Comparison of ENCODE assay signal across 23 cellular contexts in the genomic region with DNA sequence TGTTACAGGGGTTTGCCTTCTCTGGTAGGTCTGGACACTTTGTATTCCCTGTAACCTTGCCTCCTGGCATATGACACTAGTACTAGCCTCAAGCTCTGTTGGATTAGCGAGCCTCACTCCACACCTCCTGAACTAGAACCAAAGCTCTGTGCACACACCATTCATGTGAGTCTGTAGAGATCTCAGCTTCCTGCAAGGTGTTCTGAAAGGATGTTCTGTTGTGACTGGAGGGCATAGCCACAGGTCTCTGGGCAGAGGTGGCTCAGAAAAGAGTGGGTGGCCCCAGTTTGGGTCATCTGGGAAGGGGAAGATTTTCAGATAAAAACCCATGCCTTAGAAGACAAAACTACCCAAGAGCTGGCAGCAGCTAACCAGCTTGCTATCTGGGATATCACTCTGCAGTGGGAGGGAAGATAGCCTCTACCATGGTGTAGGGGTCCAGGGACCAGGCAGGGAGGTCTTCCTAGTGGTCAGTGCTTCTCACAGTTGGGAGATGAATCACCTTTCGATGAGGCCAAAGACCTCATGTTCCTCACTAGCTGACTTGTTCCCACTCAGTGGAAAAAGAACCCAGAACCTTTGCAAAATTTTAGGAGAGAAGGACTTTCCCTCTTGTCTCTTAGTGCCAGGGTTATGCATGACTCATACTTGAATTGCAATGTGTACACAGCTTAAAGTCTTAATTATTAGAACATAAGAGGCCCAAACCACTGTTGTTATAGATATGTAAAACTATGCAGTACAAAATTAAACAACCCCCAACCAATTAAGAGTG. TPM values are rescaled to one million over a fixed set of nuclear protein-coding genes. Genes with fewer than 3 reads are reported as not detected.
A peak's percentile ranks its signal among the peaks of the same experiment; 100 is the strongest.
DNase-seq lines count a peak whose midpoint lies in the region; ATAC-seq, FAIRE-seq and TF ChIP-seq lines count a peak whose summit lies in the region.
"Had no signal": no experiment of that assay in that cellular context is flagged by ENCODE, and none has a peak within 500 bp of the region (broad histone marks: within the 10 kb centered on the region; RNA-seq: fewer than 3 reads in every experiment).

No MANE protein-coding gene starts in this region.

- dilution Hi-C loops in keratinocyte (cut with MboI; ENCODE audit: extremely low pct_ligation_motif_present, low sequenced_read_pairs), result no loop called here

- H3K4me1 ChIP-seq in keratinocyte (ENCODE audit: control insufficient read depth, extremely low read depth, insufficient read depth, low read length) (peaks cover 37% of the 10 kb centered on the region), HepG2 (ENCODE audit: insufficient read depth, low read length) (no peaks in the 10 kb centered on the region)
- H3K4me1 ChIP-seq: prostate gland, transverse colon had no signal

- H3K9me1 ChIP-seq in keratinocyte (ENCODE audit: control insufficient read depth, extremely low read depth, insufficient read depth, low read length), result no peaks in the 10 kb centered on the region

- H3K27ac ChIP-seq in keratinocyte (ENCODE audit: control insufficient read depth, insufficient read depth, low read length), result peak overlapping the region; percentile 53
- no peak overlapping the region for H3K27ac ChIP-seq in HepG2 (ENCODE audit: extremely low read length, insufficient read depth, low read length)
- H3K27ac ChIP-seq: prostate gland, transverse colon had no signal

- no peaks in the 10 kb centered on the region for H4K20me1 ChIP-seq in keratinocyte (ENCODE audit: control insufficient read depth, extremely low read depth, insufficient read depth, low read length)
- H4K20me1 ChIP-seq in HepG2 (ENCODE audit: insufficient read depth, low read length), result no peaks in the 10 kb centered on the region

- peak; percentile 69 for FAIRE-seq in keratinocyte (lab: Jason Lieb, UNC)
- no peak for FAIRE-seq in HepG2 (lab: Jason Lieb, UNC)
- FAIRE-seq: G401.6 had no signal

- in situ Hi-C loops in HepG2 (cut with HindIII; ENCODE audit: extremely low pct_ligation_motif_present, low pct_unique_long_range_greater_than_20kb), result no loop called here

- H3K9me3 Mint-ChIP-seq in chondrocyte (ENCODE audit: low read depth), result no peaks in the 10 kb centered on the region
- H3K9me3 Mint-ChIP-seq: memory B cell, natural killer cell had no signal

- no peak overlapping the region for H3K9ac ChIP-seq in keratinocyte (ENCODE audit: control insufficient read depth, extremely low read depth, insufficient read depth, low read length)
- H3K9ac ChIP-seq in HepG2 (ENCODE audit: insufficient read depth, low read depth, low read length), result no peak overlapping the region

- H3K4me3 ChIP-seq in keratinocyte (ENCODE audit: control insufficient read depth in 2 of 3, extremely low read depth in 1 of 3, insufficient read depth in 2 of 3, low read depth in 1 of 3, low read length in 3 of 3) (no peak overlapping the region), HepG2 (replicated peaks in 1 of 3; ENCODE audit: insufficient read depth in 1 of 3, low read depth in 2 of 3, low read length in 3 of 3) (no peak overlapping the region)
- H3K4me3 ChIP-seq: heart left ventricle, prostate gland, transverse colon had no signal

- TF ChIP-seq EP300 in HepG2 (IDR thresholded peaks at IDR 0.05; ENCODE audit: low read depth in 2 of 2, low read length in 2 of 2) (no peak), HepG2 (CRISPR knock-in tag; IDR thresholded peaks at IDR 0.05; ENCODE audit: borderline replicate concordance) (no peak)

- peaks cover 35% of the 10 kb centered on the region for H3K4me1 Mint-ChIP-seq in chondrocyte (ENCODE audit: low read depth)
- H3K4me1 Mint-ChIP-seq: memory B cell, natural killer cell had no signal

- H3K4me3 Mint-ChIP-seq in chondrocyte (ENCODE audit: unreplicated experiment), result no peak overlapping the region
- H3K4me3 Mint-ChIP-seq: memory B cell, natural killer cell had no signal

- TF ChIP-seq RAD21 in HepG2 (CRISPR knock-in tag; IDR thresholded peaks at IDR 0.05), result no peak

- no TSS peak for BruUV-seq in HepG2 (replicated peaks; lab: Mats Ljungman, UMichigan)

- H3K27ac Mint-ChIP-seq in chondrocyte (ENCODE audit: unreplicated experiment), result peak overlapping the region; percentile 81
- H3K27ac Mint-ChIP-seq: memory B cell, natural killer cell had no signal

- H3K27me3 ChIP-seq in keratinocyte (ENCODE audit: control insufficient read depth, extremely low read depth, insufficient read depth, low read length) (no peaks in the 10 kb centered on the region), HepG2 (ENCODE audit: control insufficient read depth in 1 of 2, insufficient read depth in 2 of 2, low read length in 2 of 2) (peaks cover 1 to 22% of the 10 kb centered on the region in 2 experiments; a peak in 3 of 5 replicates)
- H3K27me3 ChIP-seq: heart left ventricle, transverse colon had no signal

- H3K4me2 ChIP-seq in keratinocyte (ENCODE audit: control insufficient read depth, extremely low read depth, insufficient read depth, low read depth, low read length) (peak overlapping the region; percentile 19), HepG2 (ENCODE audit: low read depth, low read length) (no peak overlapping the region)

- CTCF ChIA-PET in HepG2 (lab: Yijun Ruan, JAX; ENCODE audit: low intra/inter-chr PET ratio, low total read pairs), result no interaction called here

- H3K79me2 ChIP-seq in keratinocyte (ENCODE audit: control insufficient read depth, insufficient read depth, low read length), result no peaks in the 10 kb centered on the region
- H3K79me2 ChIP-seq in HepG2 (ENCODE audit: insufficient read depth, low read length), result no peaks in the 10 kb centered on the region

- intact Hi-C loops in HepG2 (cut with micrococcal nuclease; ENCODE audit: unreplicated experiment), result no loop called here

- no peaks in the 10 kb centered on the region for H3K9me3 ChIP-seq in keratinocyte (ENCODE audit: control insufficient read depth, low read depth, low read length)
- no peaks in the 10 kb centered on the region for H3K9me3 ChIP-seq in HepG2 (ENCODE audit: low read length)
- H3K9me3 ChIP-seq: heart left ventricle, prostate gland, transverse colon had no signal

- H3K27me3 Mint-ChIP-seq in chondrocyte (ENCODE audit: low read depth), result peaks cover 21% of the 10 kb centered on the region

- no peaks in the 10 kb centered on the region for H3K36me3 ChIP-seq in keratinocyte (ENCODE audit: control insufficient read depth in 2 of 2, extremely low read depth in 1 of 2, insufficient read depth in 2 of 2, low read length in 2 of 2)
- H3K36me3 ChIP-seq in HepG2 (replicated peaks in 1 of 2; ENCODE audit: control insufficient read depth in 1 of 2, insufficient read depth in 2 of 2, low read length in 2 of 2), result no peaks in the 10 kb centered on the region
- H3K36me3 ChIP-seq: heart left ventricle, prostate gland, transverse colon had no signal

- WGBS in HepG2 (ENCODE audit: low lambda C conversion rate), result 3% methylated on average over 2 of the region's 2 CpGs

- POLR2A ChIA-PET in HepG2 (lab: Yijun Ruan, JAX), result no interaction called here

- ATAC-seq in GM18909 (IDR thresholded peaks at IDR 0.05; ENCODE audit: poor library complexity, unreplicated experiment) (no peak), HepG2 (no peak), GM21447 (IDR thresholded peaks at IDR 0.05; ENCODE audit: unreplicated experiment) (no peak)
- ATAC-seq in activated CD4-positive, CD25-positive, alpha-beta regulatory T cell treated with anti-CD3 and anti-CD28 coated beads, Interleukin-2, amount 50 U/mL, for 24 hours, result no peak
- ATAC-seq: natural killer cell had no signal

- TF ChIP-seq POLR2A in HepG2 (IDR thresholded peaks at IDR 0.05; ENCODE audit: insufficient read depth in 1 of 2, low read depth in 2 of 2, low read length in 2 of 2), result no peak

- DNase-seq in EL (peak; percentile 28), NCI-H226 (peak; percentile 25), chondrocyte (ENCODE audit: low spot score) (no peak), keratinocyte (ENCODE audit: low read depth, low spot score) (no peak), HepG2 (ENCODE audit: low spot score) (no peak)
- DNase-seq: activated effector memory CD4-positive, alpha-beta T cell treated with anti-CD3 and anti-CD28 coated beads, Interleukin-2, amount 50 U/mL, for 16 hours; Calu3; cortex of kidney; erythroblast; GOT3; heart left ventricle; Karpas-422; natural killer cell; NCI-H1417; NCI-H2171 treated with DMSO at 0.1 percent for 48 hours; NCI-H82; transverse colon had no signal

- no peak overlapping the region for H2AFZ ChIP-seq in keratinocyte (ENCODE audit: control insufficient read depth, low read length)
- no peak overlapping the region for H2AFZ ChIP-seq in HepG2 (ENCODE audit: low read length)

- no peak for TF ChIP-seq CTCF in chondrocyte (IDR thresholded peaks at IDR 0.05)
- TF ChIP-seq CTCF in keratinocyte (optimal IDR thresholded peaks at IDR 0.05 in 1 of 3, IDR thresholded peaks at IDR 0.05 in 1 of 3, conservative IDR thresholded peaks at IDR 0.05 in 1 of 3; ENCODE audit: extremely low read depth in 1 of 3, insufficient read depth in 2 of 3, low read length in 3 of 3), result no peak
- no peak for TF ChIP-seq CTCF in HepG2 (CRISPR knock-in tag; IDR thresholded peaks at IDR 0.05)

- no peaks in the 10 kb centered on the region for H3K36me3 Mint-ChIP-seq in chondrocyte (ENCODE audit: low read depth)
- H3K36me3 Mint-ChIP-seq: memory B cell, natural killer cell had no signal

RNA-seq across cellular contexts. Expression of a gene that starts 41.4 kb away (rescaled TPM):
- 5.1 to 6.6 TPM (median 6.4 TPM) in 3 replicates for total RNA-seq in chondrocyte
- polyA plus RNA-seq in keratinocyte, result 36.2 to 66.6 TPM (median 46.0 TPM) in 3 replicates
- polyA plus RNA-seq in keratinocyte (2011; ENCODE audit: low read depth), result 12.7 TPM
- 17.0 and 22.3 TPM in 2 replicates for polyA plus RNA-seq in keratinocyte (2011; cell fraction: cytosol; rRNA removed)
- 124 and 132 TPM in 2 replicates for polyA plus RNA-seq in keratinocyte (2011; cell fraction: nucleus; rRNA removed)
- polyA plus RNA-seq in keratinocyte (2012; ENCODE audit: low replicate concordance), result 26.0 and 46.8 TPM in 2 replicates
- polyA minus RNA-seq in keratinocyte, result 30.6 to 59.8 TPM (median 31.3 TPM) in 3 replicates
- polyA minus RNA-seq in keratinocyte (2011; cell fraction: cytosol; rRNA and poly(A)+ RNA removed), result 39.7 TPM
- polyA minus RNA-seq in keratinocyte (2011; cell fraction: nucleus; rRNA and poly(A)+ RNA removed), result 50.0 and 62.4 TPM in 2 replicates
- total RNA-seq in HepG2 (2016; rRNA removed; fragmentation: Illumina TruSeq; extraction: Trizol), result 3.5 and 6.0 TPM in 2 replicates
- 0.71 and 1.1 TPM in 2 replicates for total RNA-seq in HepG2 (2016; cell fraction: cytosol; rRNA removed; fragmentation: Illumina TruSeq; extraction: Trizol; ENCODE audit: low read depth)
- 3.2 and 6.7 TPM in 2 replicates for total RNA-seq in HepG2 (2016; cell fraction: insoluble cytoplasmic fraction; rRNA removed; fragmentation: Illumina TruSeq; extraction: Trizol)
- 1.2 and 2.9 TPM in 2 replicates for total RNA-seq in HepG2 (2016; cell fraction: membrane; rRNA removed; fragmentation: Illumina TruSeq; extraction: Trizol)
- total RNA-seq in HepG2 (2016; cell fraction: nucleus; rRNA removed; fragmentation: Illumina TruSeq; extraction: Trizol), result 6.6 and 6.7 TPM in 2 replicates
- 6.1 and 9.3 TPM in 2 replicates for polyA plus RNA-seq in HepG2 (2011; rRNA removed)
- polyA plus RNA-seq in HepG2 (2011; cell fraction: cytosol; rRNA removed), result 4.3 and 5.2 TPM in 2 replicates
- polyA plus RNA-seq in HepG2 (2011; cell fraction: nucleus; rRNA removed), result 19.2 and 30.0 TPM in 2 replicates
- 5.4 and 8.4 TPM in 2 replicates for polyA plus RNA-seq in HepG2 (2012)
- 0.76 and 0.84 TPM in 2 replicates for polyA plus RNA-seq in HepG2 (2016; cell fraction: cytosol; fragmentation: Illumina TruSeq; extraction: Trizol; ENCODE audit: low read depth)
- polyA plus RNA-seq in HepG2 (2016; cell fraction: insoluble cytoplasmic fraction; fragmentation: Illumina TruSeq; extraction: Trizol; ENCODE audit: low read depth), result 2.5 and 2.7 TPM in 2 replicates
- polyA plus RNA-seq in HepG2 (2016; cell fraction: membrane; fragmentation: Illumina TruSeq; extraction: Trizol; ENCODE audit: low read depth), result 0.65 and 1.1 TPM in 2 replicates
- polyA plus RNA-seq in HepG2 (2016; cell fraction: nucleus; fragmentation: Illumina TruSeq; extraction: Trizol; ENCODE audit: insufficient read depth, low read depth), result 11.8 and 13.2 TPM in 2 replicates
- 0.33 and 3.7 TPM in 2 replicates for polyA minus RNA-seq in HepG2 (2011; rRNA and poly(A)+ RNA removed; ENCODE audit: low replicate concordance)
- polyA minus RNA-seq in HepG2 (2011; cell fraction: cytosol; rRNA and poly(A)+ RNA removed), result 1.1 and 2.0 TPM in 2 replicates
- polyA minus RNA-seq in HepG2 (2011; cell fraction: nucleus; rRNA and poly(A)+ RNA removed), result 5.7 and 9.8 TPM in 2 replicates

Comparison
In these comparisons a context has a peak if more than half of its experiments do, and no peak if none do; other contexts are left out.
1. DNase-seq: peak in EL (single experiment) and NCI-H226 (single experiment); none in chondrocyte (single experiment), keratinocyte (single experiment) and HepG2 (single experiment).